In genomic region chr16:23433261-23433920, GRCh38 we compare ENCODE assay signal across 2 cellular contexts.
TF ChIP-seq lines count a peak whose summit lies in the region.

No MANE protein-coding gene starts in this region.

TF ChIP-seq in IMR-90, 13 proteins besides CTCF, POLR2A, EP300 and RAD21:
- TF ChIP-seq ELK1 (IDR thresholded peaks at IDR 0.05; ENCODE audit: borderline replicate concordance, low read depth, low read length) (no peak), MXI1 (IDR thresholded peaks at IDR 0.05; ENCODE audit: borderline replicate concordance, low read depth, low read length) (no peak), MAFK (IDR thresholded peaks at IDR 0.05; ENCODE audit: low read depth, low read length) (no peak), RCOR1 (IDR thresholded peaks at IDR 0.05; ENCODE audit: insufficient replicate concordance, low read length) (no peak), NFE2L2 (IDR thresholded peaks at IDR 0.05; ENCODE audit: low read depth, low read length) (no peak), CHD1 (IDR thresholded peaks at IDR 0.05; ENCODE audit: low read depth, low read length) (no peak), FOS (IDR thresholded peaks at IDR 0.05; ENCODE audit: low read depth, low read length) (no peak), MAZ (IDR thresholded peaks at IDR 0.05; ENCODE audit: borderline replicate concordance, low read depth, low read length) (no peak), SMC3 (IDR thresholded peaks at IDR 0.05; ENCODE audit: low read depth, low read length) (no peak), BHLHE40 (IDR thresholded peaks at IDR 0.05; ENCODE audit: low read depth, low read length) (no peak), RFX5 (IDR thresholded peaks at IDR 0.05; ENCODE audit: low read depth, low read length) (no peak), CEBPB (IDR thresholded peaks at IDR 0.05; ENCODE audit: low read depth, low read length) (no peak)
- TF ChIP-seq, protein P1, sequence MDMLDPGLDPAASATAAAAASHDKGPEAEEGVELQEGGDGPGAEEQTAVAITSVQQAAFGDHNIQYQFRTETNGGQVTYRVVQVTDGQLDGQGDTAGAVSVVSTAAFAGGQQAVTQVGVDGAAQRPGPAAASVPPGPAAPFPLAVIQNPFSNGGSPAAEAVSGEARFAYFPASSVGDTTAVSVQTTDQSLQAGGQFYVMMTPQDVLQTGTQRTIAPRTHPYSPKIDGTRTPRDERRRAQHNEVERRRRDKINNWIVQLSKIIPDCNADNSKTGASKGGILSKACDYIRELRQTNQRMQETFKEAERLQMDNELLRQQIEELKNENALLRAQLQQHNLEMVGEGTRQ (IDR thresholded peaks at IDR 0.05; ENCODE audit: low read depth, low read length) = no peak

TF ChIP-seq in H1, 55 proteins besides CTCF, POLR2A, EP300 and RAD21:
- TF ChIP-seq SRF (IDR thresholded peaks at IDR 0.05; ENCODE audit: low read depth, low read length) = no peak
- no peak for TF ChIP-seq SIN3A (conservative IDR thresholded peaks at IDR 0.05 in 1 of 2, IDR thresholded peaks at IDR 0.05 in 1 of 2; ENCODE audit: low read depth in 1 of 2, low read length in 2 of 2)
- no peak for TF ChIP-seq RXRA (IDR thresholded peaks at IDR 0.05; ENCODE audit: insufficient read depth, low read depth, low read length)
- no peak for TF ChIP-seq KDM1A (IDR thresholded peaks at IDR 0.05; ENCODE audit: borderline replicate concordance, low read length)
- no peak for TF ChIP-seq FOSL1 (IDR thresholded peaks at IDR 0.05; ENCODE audit: insufficient read depth, low read depth, low read length)
- no peak for TF ChIP-seq SIRT6 (IDR thresholded peaks at IDR 0.05; ENCODE audit: low read length)
- TF ChIP-seq CHD7 (IDR thresholded peaks at IDR 0.05; ENCODE audit: insufficient replicate concordance, low read length) = no peak
- no peak for TF ChIP-seq TAF1 (IDR thresholded peaks at IDR 0.05; ENCODE audit: low read depth, low read length)
- no peak for TF ChIP-seq TCF12 (IDR thresholded peaks at IDR 0.05; ENCODE audit: low read depth, low read length)
